ENCODE assay signal across 31 cellular contexts in the genomic region with DNA sequence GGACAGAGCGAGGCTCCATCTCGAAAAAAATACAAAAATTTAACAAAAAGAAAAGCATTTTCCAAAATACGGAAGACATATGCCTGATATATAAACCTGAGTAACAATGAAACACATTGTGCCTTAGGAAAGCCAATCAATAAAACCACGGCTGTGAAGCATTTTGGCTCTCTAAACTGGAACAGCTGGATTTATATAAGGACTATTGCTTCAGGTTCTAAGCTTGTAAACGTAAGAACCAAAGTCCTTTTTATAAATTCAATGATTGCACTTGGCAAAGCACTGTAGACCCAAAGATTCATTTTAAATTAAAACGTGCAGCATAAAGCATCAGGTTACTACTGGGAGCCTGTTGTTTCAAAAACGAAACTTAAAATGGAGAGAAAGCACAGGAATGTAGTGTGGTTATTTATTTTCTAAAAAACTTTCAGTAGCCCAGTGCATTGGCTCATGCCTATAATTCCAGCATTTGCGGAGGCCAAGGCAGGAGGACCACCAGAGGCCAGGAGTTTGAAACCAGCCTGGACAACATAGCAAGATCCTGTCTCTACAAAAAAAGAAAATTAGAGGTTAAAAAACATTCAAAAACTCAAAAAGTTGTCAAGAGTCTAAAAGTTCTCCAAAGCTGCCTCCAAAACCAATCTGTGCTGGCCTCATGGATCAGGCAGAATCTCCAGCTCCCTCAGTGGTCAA.
"Had no signal": no experiment of that assay in that cellular context is flagged by ENCODE, and none has a peak within 500 bp of the region (broad histone marks: within the 10 kb centered on the region; RNA-seq: fewer than 3 reads in every experiment).

No MANE protein-coding gene starts in this region.

- H2AFZ ChIP-seq: parathyroid adenoma had no signal

- H3K4me1 ChIP-seq: heart right ventricle, left ventricle myocardium inferior, suprapubic skin, tibial artery had no signal

- H3K4me3 ChIP-seq: heart right ventricle, left ventricle myocardium inferior, psoas muscle, suprapubic skin, tibial artery had no signal

- H3K9me3 ChIP-seq: heart right ventricle, left ventricle myocardium inferior, psoas muscle, suprapubic skin, tibial artery had no signal

- H3K9me3 Mint-ChIP-seq: activated CD4-positive, alpha-beta memory T cell treated with anti-CD3 and anti-CD28 coated beads for 36 hours; activated CD4-positive, alpha-beta T cell treated with anti-CD3 and anti-CD28 coated beads, Interleukin-2, amount 10 ng/mL, durations not matched to agents 24 days and 14 days; activated naive CD4-positive, alpha-beta T cell treated with anti-CD3 and anti-CD28 coated beads, Interleukin-2, amount 10 ng/mL, durations not matched to agents 7 days and 5 days; activated naive CD8-positive, alpha-beta T cell treated with anti-CD3 and anti-CD28 coated beads, Interleukin-2, amount 10 ng/mL, durations not matched to agents 7 days and 5 days; activated T-helper 1 cell treated with anti-CD3 and anti-CD28 coated beads, Interleukin-12 subunit alpha, Interleukin-12 subunit beta, Interleukin-2, Interleukin-4 antibody, amounts not matched to agents 30 ng/mL and 10 ng/mL and 1 ng/mL, durations not matched to agents 14 hours and 24 hours and 36 hours; naive thymus-derived CD4-positive, alpha-beta T cell; stimulated activated naive B cell treated with anti-CD40 and anti-IgM and Interleukin-4, amounts not matched to agents 10 μg/mL and 1 μg/mL and 100 μg/mL, for 72 hours; T-helper 1 cell treated with Interleukin-12 subunit alpha and Interleukin-12 subunit beta and Interleukin-4 antibody, amounts not matched to agents 30 μg/mL and 1 μg/mL, for 36 hours had no signal

- H3K27me3 Mint-ChIP-seq: activated CD4-positive, alpha-beta memory T cell treated with anti-CD3 and anti-CD28 coated beads for 36 hours; activated CD4-positive, alpha-beta T cell treated with anti-CD3 and anti-CD28 coated beads, Interleukin-2, amount 10 ng/mL, durations not matched to agents 24 days and 14 days; activated naive CD4-positive, alpha-beta T cell treated with anti-CD3 and anti-CD28 coated beads, Interleukin-2, amount 10 ng/mL, durations not matched to agents 7 days and 5 days; activated naive CD8-positive, alpha-beta T cell treated with anti-CD3 and anti-CD28 coated beads, Interleukin-2, amount 10 ng/mL, durations not matched to agents 7 days and 5 days; naive thymus-derived CD4-positive, alpha-beta T cell; stimulated activated naive B cell treated with anti-CD40 and anti-IgM and Interleukin-4, amounts not matched to agents 10 μg/mL and 1 μg/mL and 100 μg/mL, for 72 hours had no signal

- H3K4me3 Mint-ChIP-seq: activated CD4-positive, alpha-beta memory T cell treated with anti-CD3 and anti-CD28 coated beads for 36 hours; activated CD4-positive, alpha-beta T cell treated with anti-CD3 and anti-CD28 coated beads, Interleukin-2, amount 10 ng/mL, durations not matched to agents 24 days and 14 days; activated naive CD4-positive, alpha-beta T cell treated with anti-CD3 and anti-CD28 coated beads, Interleukin-2, amount 10 ng/mL, durations not matched to agents 7 days and 5 days; activated naive CD8-positive, alpha-beta T cell treated with anti-CD3 and anti-CD28 coated beads, Interleukin-2, amount 10 ng/mL, durations not matched to agents 7 days and 5 days; activated T-helper 1 cell treated with anti-CD3 and anti-CD28 coated beads, Interleukin-12 subunit alpha, Interleukin-12 subunit beta, Interleukin-2, Interleukin-4 antibody, amounts not matched to agents 30 ng/mL and 10 ng/mL and 1 ng/mL, durations not matched to agents 14 hours and 24 hours and 36 hours; naive thymus-derived CD4-positive, alpha-beta T cell; stimulated activated naive B cell treated with anti-CD40 and anti-IgM and Interleukin-4, amounts not matched to agents 10 μg/mL and 1 μg/mL and 100 μg/mL, for 72 hours; T-helper 1 cell treated with Interleukin-12 subunit alpha and Interleukin-12 subunit beta and Interleukin-4 antibody, amounts not matched to agents 30 μg/mL and 1 μg/mL, for 36 hours had no signal

- ATAC-seq: esophagus mucosa; heart right ventricle; naive thymus-derived CD4-positive, alpha-beta T cell; psoas muscle; stimulated activated naive B cell treated with anti-CD40 and anti-IgM and Interleukin-4, amounts not matched to agents 10 μg/mL and 1 μg/mL and 100 μg/mL, for 72 hours had no signal

- FAIRE-seq: astrocyte, endothelial cell of umbilical vein had no signal

- H3K4me1 Mint-ChIP-seq: activated CD4-positive, alpha-beta T cell treated with anti-CD3 and anti-CD28 coated beads, Interleukin-2, amount 10 ng/mL, durations not matched to agents 24 days and 14 days; activated naive CD4-positive, alpha-beta T cell treated with anti-CD3 and anti-CD28 coated beads, Interleukin-2, amount 10 ng/mL, durations not matched to agents 7 days and 5 days; activated naive CD8-positive, alpha-beta T cell treated with anti-CD3 and anti-CD28 coated beads, Interleukin-2, amount 10 ng/mL, durations not matched to agents 7 days and 5 days; naive thymus-derived CD4-positive, alpha-beta T cell had no signal

- H3K27ac Mint-ChIP-seq: activated CD4-positive, alpha-beta memory T cell treated with anti-CD3 and anti-CD28 coated beads for 36 hours; activated CD4-positive, alpha-beta T cell treated with anti-CD3 and anti-CD28 coated beads, Interleukin-2, amount 10 ng/mL, durations not matched to agents 24 days and 14 days; activated naive CD4-positive, alpha-beta T cell treated with anti-CD3 and anti-CD28 coated beads, Interleukin-2, amount 10 ng/mL, durations not matched to agents 7 days and 5 days; activated naive CD8-positive, alpha-beta T cell treated with anti-CD3 and anti-CD28 coated beads, Interleukin-2, amount 10 ng/mL, durations not matched to agents 7 days and 5 days; activated T-helper 1 cell treated with anti-CD3 and anti-CD28 coated beads, Interleukin-12 subunit alpha, Interleukin-12 subunit beta, Interleukin-2, Interleukin-4 antibody, amounts not matched to agents 30 ng/mL and 10 ng/mL and 1 ng/mL, durations not matched to agents 14 hours and 24 hours and 36 hours; naive thymus-derived CD4-positive, alpha-beta T cell; T-helper 1 cell treated with Interleukin-12 subunit alpha and Interleukin-12 subunit beta and Interleukin-4 antibody, amounts not matched to agents 30 μg/mL and 1 μg/mL, for 36 hours had no signal

- H3K79me2 ChIP-seq: parathyroid adenoma had no signal

- DNase-seq: activated CD4-positive, alpha-beta memory T cell treated with anti-CD3 and anti-CD28 coated beads for 36 hours; activated CD4-positive, alpha-beta T cell treated with anti-CD3 and anti-CD28 coated beads, Interleukin-2, amount 10 ng/mL, durations not matched to agents 24 days and 14 days; activated CD4-positive, CD25-positive, alpha-beta regulatory T cell treated with anti-CD3 and anti-CD28 coated beads, Interleukin-2, amount 50 U/mL, for 72 hours; activated CD8-positive, alpha-beta memory T cell treated with anti-CD3 and anti-CD28 coated beads, Interleukin-2, amount 50 U/mL, for 4 hours; activated gamma-delta T cell; activated naive CD4-positive, alpha-beta T cell treated with anti-CD3 and anti-CD28 coated beads, Interleukin-2, amount 10 ng/mL, durations not matched to agents 7 days and 5 days; activated naive CD8-positive, alpha-beta T cell treated with anti-CD3 and anti-CD28 coated beads, Interleukin-2, amount 10 ng/mL, durations not matched to agents 7 days and 5 days; activated T-cell treated with anti-CD3 and anti-CD28 coated beads, Interleukin-2, amount 50 U/mL, for 1 hour; amniotic stem cell; caudate nucleus; cortex of kidney; foreskin melanocyte; heart right ventricle; kidney glomerular epithelial cell; left ventricle myocardium inferior; mammary epithelial cell; naive thymus-derived CD4-positive, alpha-beta T cell; psoas muscle; stimulated activated CD4-positive, alpha-beta T cell treated with anti-CD3 and anti-CD28 coated beads, Interleukin-15, amount 100 ng/mL, for 24 hours; stimulated activated CD4-positive, alpha-beta T cell treated with anti-CD3 and anti-CD28 coated beads, Interleukin-2, amount 100 ng/mL, for 24 hours; stimulated activated naive B cell treated with anti-CD40 and anti-IgM and Interleukin-4, amounts not matched to agents 10 μg/mL and 1 μg/mL and 100 μg/mL, for 72 hours; SW 1271; T1000; tibial artery had no signal

- H3K9ac ChIP-seq: parathyroid adenoma had no signal

- H3K36me3 ChIP-seq: heart right ventricle, left ventricle myocardium inferior, suprapubic skin, tibial artery had no signal

- H3K27ac ChIP-seq: heart right ventricle, left ventricle myocardium inferior, parathyroid adenoma, suprapubic skin, tibial artery had no signal

- H3K27me3 ChIP-seq: heart right ventricle, suprapubic skin, tibial artery had no signal
